Comparison of ENCODE assay signal across 9 cellular contexts in genomic region chr13:31073859-31074718, GRCh38.
DNase-seq lines count a peak whose midpoint lies in the region; ATAC-seq and TF ChIP-seq lines count a peak whose summit lies in the region.
"Had no signal": no experiment of that assay in that cellular context is flagged by ENCODE, and none has a peak within 500 bp of the region (broad histone marks: within the 10 kb centered on the region; RNA-seq: fewer than 3 reads in every experiment).

No MANE protein-coding gene starts in this region.

- H3K4me1 ChIP-seq in effector memory CD4-positive, alpha-beta T cell (ENCODE audit: control insufficient read depth, insufficient read depth, low read length, poor library complexity, severe bottlenecking): no peaks in the 10 kb centered on the region

- no peaks in the 10 kb centered on the region for H3K36me3 ChIP-seq in GM06990 (ENCODE audit: control insufficient read depth, insufficient read depth, low read length)
- no peaks in the 10 kb centered on the region for H3K36me3 ChIP-seq in effector memory CD4-positive, alpha-beta T cell (ENCODE audit: control insufficient read depth, insufficient read depth, low read length)

- TF ChIP-seq CTCF in GM06990 (IDR thresholded peaks at IDR 0.05; ENCODE audit: insufficient read depth, low read length, poor library complexity, severe bottlenecking): no peak

- ATAC-seq in GM19397 (IDR thresholded peaks at IDR 0.05; ENCODE audit: unreplicated experiment) (peak; percentile 91), HG03354 (IDR thresholded peaks at IDR 0.05; ENCODE audit: poor library complexity, severe bottlenecking, unreplicated experiment) (peak; percentile 92), left ventricle myocardium superior (no peak)

- H3K27ac ChIP-seq in effector memory CD4-positive, alpha-beta T cell (ENCODE audit: insufficient read depth, low read length, poor library complexity, severe bottlenecking): no peak overlapping the region
- H3K27ac ChIP-seq: epithelial cell of prostate had no signal

- H3K9me3 ChIP-seq in effector memory CD4-positive, alpha-beta T cell (ENCODE audit: control insufficient read depth, low read length): no peaks in the 10 kb centered on the region

- intact Hi-C loops in left ventricle myocardium superior (cut with micrococcal nuclease): no loop called here

- DNase-seq in GM06990 (ENCODE audit: extremely low read depth, insufficient read length): peak; percentile 73
- DNase-seq in astrocyte of the hippocampus (ENCODE audit: low read depth, low spot score): peak; percentile 35
- peak; percentile 22 for DNase-seq in skeletal muscle cell (ENCODE audit: low read depth)
- DNase-seq in left ventricle myocardium superior: no peak
- no peak for DNase-seq in effector memory CD4-positive, alpha-beta T cell
- DNase-seq in NCI-H1930 (lab: John Stamatoyannopoulos, UW): no peak

- no peak overlapping the region for H3K4me3 ChIP-seq in GM06990 (replicated peaks; ENCODE audit: low read depth, low read length)
- no peak overlapping the region for H3K4me3 ChIP-seq in skeletal muscle cell (ENCODE audit: low read depth, low read length)
- no peak overlapping the region for H3K4me3 ChIP-seq in effector memory CD4-positive, alpha-beta T cell (ENCODE audit: insufficient read depth, low read depth, low read length, poor library complexity, severe bottlenecking)

- H3K27me3 ChIP-seq in GM06990 (replicated peaks; ENCODE audit: control insufficient read depth, insufficient read depth, low read length): no peaks in the 10 kb centered on the region
- H3K27me3 ChIP-seq in effector memory CD4-positive, alpha-beta T cell (replicated peaks; ENCODE audit: control insufficient read depth, insufficient read depth, low read length, poor library complexity, severe bottlenecking): no peaks in the 10 kb centered on the region

Comparison
In these comparisons a context has a peak if more than half of its experiments do, and no peak if none do; other contexts are left out.
1. DNase-seq: peak in GM06990 (single experiment), astrocyte of the hippocampus (single experiment) and skeletal muscle cell (single experiment); none in left ventricle myocardium superior (single experiment), effector memory CD4-positive, alpha-beta T cell (0 of 3) and NCI-H1930 (0 of 2).